27 cellular contexts compared by ENCODE assay signal in genomic region chr4:110290511-110290910, GRCh38.
DNase-seq lines count a peak whose midpoint lies in the region; ATAC-seq and TF ChIP-seq lines count a peak whose summit lies in the region.
"Had no signal": no experiment of that assay in that cellular context is flagged by ENCODE, and none has a peak within 500 bp of the region (broad histone marks: within the 10 kb centered on the region; RNA-seq: fewer than 3 reads in every experiment).

No MANE protein-coding gene starts in this region.

- no peaks in the 10 kb centered on the region for H3K27me3 ChIP-seq in SK-N-SH (ENCODE audit: insufficient read depth)
- H3K27me3 ChIP-seq: BE2C; BLaER1; BLaER1 treated with 17β-estradiol and CSF1 and Interleukin-3, amounts not matched to agents 10 nM and 100 nM had no signal

- no peak overlapping the region for H3K9ac ChIP-seq in SK-N-SH
- H3K9ac ChIP-seq: BLaER1; BLaER1 treated with 17β-estradiol and CSF1 and Interleukin-3, amounts not matched to agents 10 nM and 100 nM had no signal

- H3K79me2 ChIP-seq in SK-N-SH (ENCODE audit: insufficient read depth): no peaks in the 10 kb centered on the region; the same call in 1 of the 2 replicates

- H3K4me2 ChIP-seq in SK-N-SH: no peak overlapping the region
- H3K4me2 ChIP-seq: A549; BLaER1; BLaER1 treated with 17β-estradiol and CSF1 and Interleukin-3, amounts not matched to agents 10 nM and 100 nM had no signal

- ATAC-seq in SK-N-SH treated with all-trans-retinoic acid at 6 μM for 48 hours: no peak
- ATAC-seq: A549; CD8-positive, alpha-beta T cell had no signal

- H3K36me3 ChIP-seq in SK-N-SH (replicated peaks in 1 of 2; ENCODE audit: control insufficient read depth in 1 of 2, insufficient read depth in 2 of 2, low read length in 1 of 2): no peaks in the 10 kb centered on the region
- H3K36me3 ChIP-seq: BE2C; BLaER1; BLaER1 treated with 17β-estradiol and CSF1 and Interleukin-3, amounts not matched to agents 10 nM and 100 nM had no signal

- H3K4me3 ChIP-seq in SK-N-SH (ENCODE audit: low read depth in 2 of 2, low read length in 1 of 2): no peak overlapping the region
- H3K4me3 ChIP-seq: A549; BLaER1; BLaER1 treated with 17β-estradiol and CSF1 and Interleukin-3, amounts not matched to agents 10 nM and 100 nM had no signal

- no peaks in the 10 kb centered on the region for H3K9me3 ChIP-seq in SK-N-SH
- H3K9me3 ChIP-seq: A549; BE2C; BLaER1; BLaER1 treated with 17β-estradiol and CSF1 and Interleukin-3, amounts not matched to agents 10 nM and 100 nM; Caco-2 had no signal

- H3F3A ChIP-seq in SK-N-SH (replicated peaks; ENCODE audit: insufficient read depth): no peaks in the 10 kb centered on the region

- 28% methylated on average over 1 of the region's 1 CpG for WGBS in SK-N-SH (ENCODE audit: low lambda C conversion rate)

- no peak for TF ChIP-seq RAD21 in SK-N-SH (IDR thresholded peaks at IDR 0.05; ENCODE audit: low read length)

- no peaks in the 10 kb centered on the region for H4K20me1 ChIP-seq in SK-N-SH (ENCODE audit: insufficient read depth)
- H4K20me1 ChIP-seq: BLaER1; BLaER1 treated with 17β-estradiol and CSF1 and Interleukin-3, amounts not matched to agents 10 nM and 100 nM had no signal

- no peak for DNase-seq in SK-N-SH
- DNase-seq: 8988T; ACHN; AML-193; BE2C; C1 segment of cervical spinal cord; Caco-2; Calu3; CD4-positive, alpha-beta memory T cell; CD4-positive, alpha-beta T cell; CD4-positive, CD25-positive, alpha-beta regulatory T cell; CD8-positive, alpha-beta memory T cell; CD8-positive, alpha-beta T cell; COR-L47; DMS 273 treated with DMSO at 0.1 percent for 48 hours; DMS153; DMS53; DMS79; DMS79 treated with DMSO at 0.1 percent for 48 hours; DND-41; EL had no signal

- no peak for TF ChIP-seq CTCF in SK-N-SH (IDR thresholded peaks at IDR 0.05)

- H2AFZ ChIP-seq in SK-N-SH (ENCODE audit: low read depth): no peak overlapping the region

- CTCF ChIA-PET in SK-N-SH (lab: Yijun Ruan, JAX): interaction anchor here (0.8 kb wide), 1 partner anchor 9 kb away, joined by 4 read pairs; no protein-coding TSS in a partner anchor

- no peaks in the 10 kb centered on the region for H3K9me2 ChIP-seq in SK-N-SH

- H3K4me1 ChIP-seq in SK-N-SH (ENCODE audit: control insufficient read depth in 1 of 2, insufficient read depth in 2 of 2, low read depth in 1 of 2, low read length in 1 of 2): no peaks in the 10 kb centered on the region
- H3K4me1 ChIP-seq: A549, BE2C, Caco-2 had no signal

- H3K27ac ChIP-seq in SK-N-SH (ENCODE audit: low read depth in 2 of 2, low read length in 1 of 2): no peak overlapping the region
- H3K27ac ChIP-seq: 22Rv1; A549; BLaER1; BLaER1 treated with 17β-estradiol and CSF1 and Interleukin-3, amounts not matched to agents 10 nM and 100 nM; C4-2B had no signal

- no peak for TF ChIP-seq EP300 in SK-N-SH (IDR thresholded peaks at IDR 0.05; ENCODE audit: borderline replicate concordance in 1 of 2, low read depth in 1 of 2, low read length in 1 of 2)

- POLR2A ChIA-PET in SK-N-SH (lab: Yijun Ruan, JAX): no interaction called here

TF ChIP-seq in SK-N-SH treated with all-trans-retinoic acid at 6 μM for 48 hours, 23 proteins besides CTCF, POLR2A, EP300 and RAD21 (continues in another document):
- no peak for TF ChIP-seq TSHZ2 (CRISPR knock-in tag; IDR thresholded peaks at IDR 0.05)
- TF ChIP-seq, protein P1, sequence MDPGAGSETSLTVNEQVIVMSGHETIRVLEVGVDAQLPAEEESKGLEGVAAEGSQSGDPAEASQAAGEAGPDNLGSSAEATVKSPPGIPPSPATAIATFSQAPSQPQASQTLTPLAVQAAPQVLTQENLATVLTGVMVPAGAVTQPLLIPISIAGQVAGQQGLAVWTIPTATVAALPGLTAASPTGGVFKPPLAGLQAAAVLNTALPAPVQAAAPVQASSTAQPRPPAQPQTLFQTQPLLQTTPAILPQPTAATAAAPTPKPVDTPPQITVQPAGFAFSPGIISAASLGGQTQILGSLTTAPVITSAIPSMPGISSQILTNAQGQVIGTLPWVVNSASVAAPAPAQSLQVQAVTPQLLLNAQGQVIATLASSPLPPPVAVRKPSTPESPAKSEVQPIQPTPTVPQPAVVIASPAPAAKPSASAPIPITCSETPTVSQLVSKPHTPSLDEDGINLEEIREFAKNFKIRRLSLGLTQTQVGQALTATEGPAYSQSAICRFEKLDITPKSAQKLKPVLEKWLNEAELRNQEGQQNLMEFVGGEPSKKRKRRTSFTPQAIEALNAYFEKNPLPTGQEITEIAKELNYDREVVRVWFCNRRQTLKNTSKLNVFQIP (CRISPR knock-in tag; IDR thresholded peaks at IDR 0.05; ENCODE audit: borderline replicate concordance, low read depth): no peak

TF ChIP-seq in SK-N-SH, 30 proteins besides CTCF, POLR2A, EP300 and RAD21 (continues in another document):
- TF ChIP-seq USF1 (IDR thresholded peaks at IDR 0.05; ENCODE audit: borderline replicate concordance, low read depth) (no peak), MEF2A (IDR thresholded peaks at IDR 0.05; ENCODE audit: borderline replicate concordance, low read depth) (no peak), RCOR1 (IDR thresholded peaks at IDR 0.05; ENCODE audit: low read length) (no peak), FOXJ3 (CRISPR knock-in tag; IDR thresholded peaks at IDR 0.05) (no peak), MXI1 (IDR thresholded peaks at IDR 0.05; ENCODE audit: low read depth, low read length) (no peak), ELF1 (IDR thresholded peaks at IDR 0.05) (no peak), RXRA (IDR thresholded peaks at IDR 0.05; ENCODE audit: borderline replicate concordance, low read depth) (no peak), SMC3 (IDR thresholded peaks at IDR 0.05; ENCODE audit: low read depth, low read length) (no peak), NRF1 (IDR thresholded peaks at IDR 0.05; ENCODE audit: low read depth, low read length) (no peak), GATA2 (CRISPR knock-in tag; IDR thresholded peaks at IDR 0.05) (no peak), JUND (IDR thresholded peaks at IDR 0.05) (no peak), EZH2phosphoT487 (IDR thresholded peaks at IDR 0.05; ENCODE audit: borderline replicate concordance, low read depth) (no peak)
- TF ChIP-seq, protein P2, sequence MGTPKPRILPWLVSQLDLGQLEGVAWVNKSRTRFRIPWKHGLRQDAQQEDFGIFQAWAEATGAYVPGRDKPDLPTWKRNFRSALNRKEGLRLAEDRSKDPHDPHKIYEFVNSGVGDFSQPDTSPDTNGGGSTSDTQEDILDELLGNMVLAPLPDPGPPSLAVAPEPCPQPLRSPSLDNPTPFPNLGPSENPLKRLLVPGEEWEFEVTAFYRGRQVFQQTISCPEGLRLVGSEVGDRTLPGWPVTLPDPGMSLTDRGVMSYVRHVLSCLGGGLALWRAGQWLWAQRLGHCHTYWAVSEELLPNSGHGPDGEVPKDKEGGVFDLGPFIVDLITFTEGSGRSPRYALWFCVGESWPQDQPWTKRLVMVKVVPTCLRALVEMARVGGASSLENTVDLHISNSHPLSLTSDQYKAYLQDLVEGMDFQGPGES (IDR thresholded peaks at IDR 0.05; ENCODE audit: low read depth, low read length): no peak
- TF ChIP-seq, protein P3, sequence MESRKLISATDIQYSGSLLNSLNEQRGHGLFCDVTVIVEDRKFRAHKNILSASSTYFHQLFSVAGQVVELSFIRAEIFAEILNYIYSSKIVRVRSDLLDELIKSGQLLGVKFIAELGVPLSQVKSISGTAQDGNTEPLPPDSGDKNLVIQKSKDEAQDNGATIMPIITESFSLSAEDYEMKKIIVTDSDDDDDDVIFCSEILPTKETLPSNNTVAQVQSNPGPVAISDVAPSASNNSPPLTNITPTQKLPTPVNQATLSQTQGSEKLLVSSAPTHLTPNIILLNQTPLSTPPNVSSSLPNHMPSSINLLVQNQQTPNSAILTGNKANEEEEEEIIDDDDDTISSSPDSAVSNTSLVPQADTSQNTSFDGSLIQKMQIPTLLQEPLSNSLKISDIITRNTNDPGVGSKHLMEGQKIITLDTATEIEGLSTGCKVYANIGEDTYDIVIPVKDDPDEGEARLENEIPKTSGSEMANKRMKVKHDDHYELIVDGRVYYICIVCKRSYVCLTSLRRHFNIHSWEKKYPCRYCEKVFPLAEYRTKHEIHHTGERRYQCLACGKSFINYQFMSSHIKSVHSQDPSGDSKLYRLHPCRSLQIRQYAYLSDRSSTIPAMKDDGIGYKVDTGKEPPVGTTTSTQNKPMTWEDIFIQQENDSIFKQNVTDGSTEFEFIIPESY (IDR thresholded peaks at IDR 0.05; ENCODE audit: borderline replicate concordance, low read depth): no peak
- TF ChIP-seq, protein P4, sequence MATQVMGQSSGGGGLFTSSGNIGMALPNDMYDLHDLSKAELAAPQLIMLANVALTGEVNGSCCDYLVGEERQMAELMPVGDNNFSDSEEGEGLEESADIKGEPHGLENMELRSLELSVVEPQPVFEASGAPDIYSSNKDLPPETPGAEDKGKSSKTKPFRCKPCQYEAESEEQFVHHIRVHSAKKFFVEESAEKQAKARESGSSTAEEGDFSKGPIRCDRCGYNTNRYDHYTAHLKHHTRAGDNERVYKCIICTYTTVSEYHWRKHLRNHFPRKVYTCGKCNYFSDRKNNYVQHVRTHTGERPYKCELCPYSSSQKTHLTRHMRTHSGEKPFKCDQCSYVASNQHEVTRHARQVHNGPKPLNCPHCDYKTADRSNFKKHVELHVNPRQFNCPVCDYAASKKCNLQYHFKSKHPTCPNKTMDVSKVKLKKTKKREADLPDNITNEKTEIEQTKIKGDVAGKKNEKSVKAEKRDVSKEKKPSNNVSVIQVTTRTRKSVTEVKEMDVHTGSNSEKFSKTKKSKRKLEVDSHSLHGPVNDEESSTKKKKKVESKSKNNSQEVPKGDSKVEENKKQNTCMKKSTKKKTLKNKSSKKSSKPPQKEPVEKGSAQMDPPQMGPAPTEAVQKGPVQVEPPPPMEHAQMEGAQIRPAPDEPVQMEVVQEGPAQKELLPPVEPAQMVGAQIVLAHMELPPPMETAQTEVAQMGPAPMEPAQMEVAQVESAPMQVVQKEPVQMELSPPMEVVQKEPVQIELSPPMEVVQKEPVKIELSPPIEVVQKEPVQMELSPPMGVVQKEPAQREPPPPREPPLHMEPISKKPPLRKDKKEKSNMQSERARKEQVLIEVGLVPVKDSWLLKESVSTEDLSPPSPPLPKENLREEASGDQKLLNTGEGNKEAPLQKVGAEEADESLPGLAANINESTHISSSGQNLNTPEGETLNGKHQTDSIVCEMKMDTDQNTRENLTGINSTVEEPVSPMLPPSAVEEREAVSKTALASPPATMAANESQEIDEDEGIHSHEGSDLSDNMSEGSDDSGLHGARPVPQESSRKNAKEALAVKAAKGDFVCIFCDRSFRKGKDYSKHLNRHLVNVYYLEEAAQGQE (IDR thresholded peaks at IDR 0.05; ENCODE audit: low read depth, low read length): no peak
